ENCODE assay signal across 1 cellular context in the genomic region with DNA sequence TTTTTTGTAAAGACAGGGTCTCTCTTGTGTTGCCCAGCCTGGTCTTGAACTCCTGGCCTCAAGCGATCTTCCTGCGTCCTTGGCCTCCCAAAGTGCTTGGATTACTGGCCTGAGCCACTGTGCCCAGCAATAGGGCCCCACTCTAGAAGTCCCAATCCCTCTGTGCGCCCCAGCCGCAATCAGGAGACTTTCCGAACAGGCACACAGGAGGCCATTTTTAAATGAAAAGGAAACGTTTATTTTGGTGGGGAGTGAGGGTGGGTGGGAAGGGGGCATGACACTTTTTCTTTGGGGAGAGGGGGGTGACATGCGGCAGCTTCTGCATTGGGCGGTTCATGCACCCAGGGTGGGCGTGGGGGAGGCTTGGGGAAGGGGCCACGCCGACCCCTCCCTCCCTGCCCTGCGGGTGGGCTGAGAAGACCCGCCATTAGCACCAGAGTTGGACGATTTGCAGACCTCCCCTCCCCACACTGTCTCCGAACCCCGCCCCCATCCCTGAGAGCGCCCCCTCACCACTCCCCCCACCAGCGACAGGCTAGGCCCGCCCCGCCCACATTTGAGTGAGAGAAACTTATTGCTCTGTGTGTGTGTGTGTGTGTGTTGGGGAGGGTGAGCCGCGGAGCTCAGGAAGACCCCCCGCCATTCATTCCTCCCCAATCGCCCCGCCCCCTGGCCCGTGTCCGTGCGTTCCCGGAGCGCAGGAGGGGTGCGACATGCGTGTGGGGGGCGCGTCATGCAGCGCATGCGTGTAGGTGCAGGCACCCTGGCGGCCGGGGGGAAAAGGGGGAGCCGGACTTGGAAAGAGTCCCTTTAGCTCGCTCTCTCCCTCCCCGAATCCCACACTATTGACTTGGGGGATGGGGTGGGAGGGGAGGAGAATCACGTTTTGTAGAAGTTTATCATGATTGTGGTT.
TF ChIP-seq lines count a peak whose summit lies in the region.

No MANE protein-coding gene starts in this region.

TF ChIP-seq in K562, 482 proteins besides CTCF, POLR2A, EP300 and RAD21 (continued from another document and continues in another):
- TF ChIP-seq, protein P1, sequence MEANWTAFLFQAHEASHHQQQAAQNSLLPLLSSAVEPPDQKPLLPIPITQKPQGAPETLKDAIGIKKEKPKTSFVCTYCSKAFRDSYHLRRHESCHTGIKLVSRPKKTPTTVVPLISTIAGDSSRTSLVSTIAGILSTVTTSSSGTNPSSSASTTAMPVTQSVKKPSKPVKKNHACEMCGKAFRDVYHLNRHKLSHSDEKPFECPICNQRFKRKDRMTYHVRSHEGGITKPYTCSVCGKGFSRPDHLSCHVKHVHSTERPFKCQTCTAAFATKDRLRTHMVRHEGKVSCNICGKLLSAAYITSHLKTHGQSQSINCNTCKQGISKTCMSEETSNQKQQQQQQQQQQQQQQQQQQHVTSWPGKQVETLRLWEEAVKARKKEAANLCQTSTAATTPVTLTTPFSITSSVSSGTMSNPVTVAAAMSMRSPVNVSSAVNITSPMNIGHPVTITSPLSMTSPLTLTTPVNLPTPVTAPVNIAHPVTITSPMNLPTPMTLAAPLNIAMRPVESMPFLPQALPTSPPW (CRISPR knock-in tag; IDR thresholded peaks at IDR 0.05): peak; percentile 77
- TF ChIP-seq TAF1 (IDR thresholded peaks at IDR 0.05; ENCODE audit: control insufficient read depth, extremely low read depth, insufficient read depth, low read length, severe bottlenecking) (no peak), CHD2 (IDR thresholded peaks at IDR 0.05; ENCODE audit: low read depth, low read length) (peak; percentile 40; the same call in 1 of the 2 replicates), MEIS2 (IDR thresholded peaks at IDR 0.05; ENCODE audit: partially characterized antibody) (peak; percentile 21), KDM5B (IDR thresholded peaks at IDR 0.05; ENCODE audit: insufficient replicate concordance, low read depth, low read length) (peak; percentile 10), MAZ (CRISPR knock-in tag; conservative IDR thresholded peaks at IDR 0.05 in 1 of 2, IDR thresholded peaks at IDR 0.05 in 1 of 2) (peak in 1 of 2 experiments; percentile 29; a peak in 2 of 4 replicates), NFATC3 (IDR thresholded peaks at IDR 0.05) (no peak), ZFP36 (IDR thresholded peaks at IDR 0.05; ENCODE audit: low read depth, low read length, partially characterized antibody) (no peak), TSC22D4 (tag; IDR thresholded peaks at IDR 0.05) (no peak), CCAR2 (IDR thresholded peaks at IDR 0.05; ENCODE audit: low read depth, low read length) (no peak), ZBTB7A (IDR thresholded peaks at IDR 0.05; ENCODE audit: borderline replicate concordance, control insufficient read depth, low read depth, low read length) (peak; percentile 65; the same call in 1 of the 2 replicates), ZNF511 (CRISPR knock-in tag; IDR thresholded peaks at IDR 0.05) (no peak), CXXC5 (CRISPR knock-in tag; IDR thresholded peaks at IDR 0.05) (peak; percentile 51), CTCFL (IDR thresholded peaks at IDR 0.05; ENCODE audit: borderline replicate concordance, insufficient read depth, low read depth, low read length, poor library complexity, severe bottlenecking) (peak; percentile 58), CREM (IDR thresholded peaks at IDR 0.05; ENCODE audit: low read depth) (peak; percentile 66), RBM39 (optimal IDR thresholded peaks at IDR 0.05; ENCODE audit: low read depth, low read length) (no peak), BHLHE40 (IDR thresholded peaks at IDR 0.05; ENCODE audit: low read length) (peak; percentile 58), CREB1 (IDR thresholded peaks at IDR 0.05) (0 out of 2 replicates have a peak, but pooled peaks have one; percentile 42), CREB1 (CRISPR knock-in tag; IDR thresholded peaks at IDR 0.05) (peak; percentile 66), THAP7 (CRISPR knock-in tag; IDR thresholded peaks at IDR 0.05) (no peak), ATF1 (CRISPR knock-in tag; IDR thresholded peaks at IDR 0.05) (no peak), ATF1 (tag; IDR thresholded peaks at IDR 0.05) (peak; percentile 61), ATF6 (CRISPR knock-in tag; IDR thresholded peaks at IDR 0.05) (no peak), TAF15 (IDR thresholded peaks at IDR 0.05; ENCODE audit: low read depth, low read length) (no peak), PCBP1 (IDR thresholded peaks at IDR 0.05; ENCODE audit: low read depth, low read length, poor library complexity, severe bottlenecking) (peak; percentile 77), YY1 (IDR thresholded peaks at IDR 0.05; ENCODE audit: borderline replicate concordance in 1 of 3, control insufficient read depth in 1 of 3, extremely low read depth in 1 of 3, insufficient read depth in 3 of 3, insufficient read length in 1 of 3, insufficient replicate concordance in 2 of 3, low read depth in 1 of 3, low read length in 2 of 3) (peak in 1 of 3 experiments; percentile 63), KLF1 (tag; IDR thresholded peaks at IDR 0.05) (no peak), UBTF (IDR thresholded peaks at IDR 0.05; ENCODE audit: borderline replicate concordance in 1 of 2, low read depth in 2 of 2, low read length in 2 of 2) (no peak), MAX (CRISPR knock-in tag; IDR thresholded peaks at IDR 0.05) (peak; percentile 55), GABPB1 (CRISPR knock-in tag; IDR thresholded peaks at IDR 0.05) (peak; percentile 16; the same call in 1 of the 2 replicates), PTBP1 (IDR thresholded peaks at IDR 0.05; ENCODE audit: low read depth, low read length) (0 out of 2 replicates have a peak, but pooled peaks have one; percentile 8), HDAC1 (IDR thresholded peaks at IDR 0.05) (0 out of 4 replicates have a peak, but pooled peaks of 1 of the 2 experiments have one; percentile 31)
- TF ChIP-seq, protein P2, sequence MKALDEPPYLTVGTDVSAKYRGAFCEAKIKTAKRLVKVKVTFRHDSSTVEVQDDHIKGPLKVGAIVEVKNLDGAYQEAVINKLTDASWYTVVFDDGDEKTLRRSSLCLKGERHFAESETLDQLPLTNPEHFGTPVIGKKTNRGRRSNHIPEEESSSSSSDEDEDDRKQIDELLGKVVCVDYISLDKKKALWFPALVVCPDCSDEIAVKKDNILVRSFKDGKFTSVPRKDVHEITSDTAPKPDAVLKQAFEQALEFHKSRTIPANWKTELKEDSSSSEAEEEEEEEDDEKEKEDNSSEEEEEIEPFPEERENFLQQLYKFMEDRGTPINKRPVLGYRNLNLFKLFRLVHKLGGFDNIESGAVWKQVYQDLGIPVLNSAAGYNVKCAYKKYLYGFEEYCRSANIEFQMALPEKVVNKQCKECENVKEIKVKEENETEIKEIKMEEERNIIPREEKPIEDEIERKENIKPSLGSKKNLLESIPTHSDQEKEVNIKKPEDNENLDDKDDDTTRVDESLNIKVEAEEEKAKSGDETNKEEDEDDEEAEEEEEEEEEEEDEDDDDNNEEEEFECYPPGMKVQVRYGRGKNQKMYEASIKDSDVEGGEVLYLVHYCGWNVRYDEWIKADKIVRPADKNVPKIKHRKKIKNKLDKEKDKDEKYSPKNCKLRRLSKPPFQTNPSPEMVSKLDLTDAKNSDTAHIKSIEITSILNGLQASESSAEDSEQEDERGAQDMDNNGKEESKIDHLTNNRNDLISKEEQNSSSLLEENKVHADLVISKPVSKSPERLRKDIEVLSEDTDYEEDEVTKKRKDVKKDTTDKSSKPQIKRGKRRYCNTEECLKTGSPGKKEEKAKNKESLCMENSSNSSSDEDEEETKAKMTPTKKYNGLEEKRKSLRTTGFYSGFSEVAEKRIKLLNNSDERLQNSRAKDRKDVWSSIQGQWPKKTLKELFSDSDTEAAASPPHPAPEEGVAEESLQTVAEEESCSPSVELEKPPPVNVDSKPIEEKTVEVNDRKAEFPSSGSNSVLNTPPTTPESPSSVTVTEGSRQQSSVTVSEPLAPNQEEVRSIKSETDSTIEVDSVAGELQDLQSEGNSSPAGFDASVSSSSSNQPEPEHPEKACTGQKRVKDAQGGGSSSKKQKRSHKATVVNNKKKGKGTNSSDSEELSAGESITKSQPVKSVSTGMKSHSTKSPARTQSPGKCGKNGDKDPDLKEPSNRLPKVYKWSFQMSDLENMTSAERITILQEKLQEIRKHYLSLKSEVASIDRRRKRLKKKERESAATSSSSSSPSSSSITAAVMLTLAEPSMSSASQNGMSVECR (CRISPR knock-in tag; IDR thresholded peaks at IDR 0.05): peak; percentile 24; the same call in 1 of the 2 replicates
- TF ChIP-seq, protein P3, sequence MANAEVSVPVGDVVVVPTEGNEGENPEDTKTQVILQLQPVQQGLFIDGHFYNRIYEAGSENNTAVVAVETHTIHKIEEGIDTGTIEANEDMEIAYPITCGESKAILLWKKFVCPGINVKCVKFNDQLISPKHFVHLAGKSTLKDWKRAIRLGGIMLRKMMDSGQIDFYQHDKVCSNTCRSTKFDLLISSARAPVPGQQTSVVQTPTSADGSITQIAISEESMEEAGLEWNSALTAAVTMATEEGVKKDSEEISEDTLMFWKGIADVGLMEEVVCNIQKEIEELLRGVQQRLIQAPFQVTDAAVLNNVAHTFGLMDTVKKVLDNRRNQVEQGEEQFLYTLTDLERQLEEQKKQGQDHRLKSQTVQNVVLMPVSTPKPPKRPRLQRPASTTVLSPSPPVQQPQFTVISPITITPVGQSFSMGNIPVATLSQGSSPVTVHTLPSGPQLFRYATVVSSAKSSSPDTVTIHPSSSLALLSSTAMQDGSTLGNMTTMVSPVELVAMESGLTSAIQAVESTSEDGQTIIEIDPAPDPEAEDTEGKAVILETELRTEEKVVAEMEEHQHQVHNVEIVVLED (CRISPR knock-in tag; IDR thresholded peaks at IDR 0.05): peak; percentile 67
- TF ChIP-seq, protein P4, sequence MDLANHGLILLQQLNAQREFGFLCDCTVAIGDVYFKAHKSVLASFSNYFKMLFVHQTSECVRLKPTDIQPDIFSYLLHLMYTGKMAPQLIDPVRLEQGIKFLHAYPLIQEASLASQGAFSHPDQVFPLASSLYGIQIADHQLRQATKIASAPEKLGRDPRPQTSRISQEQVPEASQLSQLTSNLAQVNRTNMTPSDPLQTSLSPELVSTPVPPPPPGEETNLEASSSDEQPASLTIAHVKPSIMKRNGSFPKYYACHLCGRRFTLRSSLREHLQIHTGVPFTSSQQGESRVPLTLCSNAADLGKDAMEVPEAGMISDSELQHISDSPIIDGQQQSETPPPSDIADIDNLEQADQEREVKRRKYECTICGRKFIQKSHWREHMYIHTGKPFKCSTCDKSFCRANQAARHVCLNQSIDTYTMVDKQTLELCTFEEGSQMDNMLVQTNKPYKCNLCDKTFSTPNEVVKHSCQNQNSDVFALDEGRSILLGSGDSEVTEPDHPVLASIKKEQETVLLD (IDR thresholded peaks at IDR 0.05): peak; percentile 85
